Comparison of ENCODE assay signal across 8 cellular contexts in genomic region chr14:49892636-49893308, GRCh38. TPM values are rescaled to one million over a fixed set of nuclear protein-coding genes. Genes with fewer than 3 reads are reported as not detected.
A peak's percentile ranks its signal among the peaks of the same experiment; 100 is the strongest.
DNase-seq lines count a peak whose midpoint lies in the region; TF ChIP-seq lines count a peak whose summit lies in the region.

Gene ARF6, plus strand, starts transcription at chr14:49893082. Its CDS starts 655 bp downstream, at chr14:49893737.

- H3K9me3 ChIP-seq in ES-I3 (ENCODE audit: control insufficient read depth, insufficient read depth, low read length) = no peaks in the 10 kb centered on the region
- no peaks in the 10 kb centered on the region for H3K9me3 ChIP-seq in neural cell (ENCODE audit: low read length)
- H3K9me3 ChIP-seq in stomach = no peaks in the 10 kb centered on the region

- peak within 1 kb of the TSS; percentile 85 for H2AFZ ChIP-seq in neural cell (ENCODE audit: low read depth, low read length)

- no peaks in the 10 kb centered on the region for H3K9me2 ChIP-seq in neural cell (ENCODE audit: insufficient read depth, low read length)

- H3K79me2 ChIP-seq in neural cell (replicated peaks; ENCODE audit: insufficient read depth, low read length) = peaks cover 37% of the 10 kb centered on the region

- peak; percentile 41 for TF ChIP-seq CTCF in neural cell (IDR thresholded peaks at IDR 0.05; ENCODE audit: poor library complexity, severe bottlenecking)
- TF ChIP-seq CTCF in stomach (IDR thresholded peaks at IDR 0.05) = peak in 2 of 7 experiments; percentile 6 to 19

- H3K4me2 ChIP-seq in neural cell (ENCODE audit: low read length) = peak within 1 kb of the TSS; percentile 91

- H3F3A ChIP-seq in neural cell (ENCODE audit: insufficient read depth, low read length, poor library complexity, severe bottlenecking) = no peaks in the 10 kb centered on the region

- H3K4me3 ChIP-seq in H7 (ENCODE audit: insufficient read depth, low read depth, low read length) (peak within 1 kb of the TSS; percentile 98), neural cell (ENCODE audit: low read length) (peak within 1 kb of the TSS; percentile 97), stomach (peak within 1 kb of the TSS; percentile 63 to 99 (median 95))

- H3K4me1 ChIP-seq in ES-I3 (ENCODE audit: insufficient read depth, low read length) (0 out of 2 replicates have a peak, but pooled peaks cover 9% of the 10 kb centered on the region), stomach (peaks cover 30 to 46% (median 36%) of the 10 kb centered on the region in 4 donors)

- H3K27me3 ChIP-seq in H7 (ENCODE audit: control insufficient read depth, insufficient read depth, low read length) (no peaks in the 10 kb centered on the region), neural cell (ENCODE audit: insufficient read depth, low read depth, low read length) (no peaks in the 10 kb centered on the region), stomach (no peaks in the 10 kb centered on the region)

- peak; percentile 60 for TF ChIP-seq EP300 in neural cell (conservative IDR thresholded peaks at IDR 0.05; ENCODE audit: poor library complexity, severe bottlenecking)
- no peak for TF ChIP-seq EP300 in stomach (IDR thresholded peaks at IDR 0.05)

- DNase-seq in H7 (peak; percentile 97), M059J (ENCODE audit: low read depth) (peak; percentile 96), SHP77 (lab: John Stamatoyannopoulos, UW) (peak; percentile 93 to 99), fibroblast of the conjunctiva (ENCODE audit: low read depth) (peak; percentile 94), stomach (peak; percentile 99)
- DNase-seq in activated effector memory CD4-positive, alpha-beta T cell treated with anti-CD3 and anti-CD28 coated beads, Interleukin-2, amount 50 U/mL, for 16 hours = peak; percentile 99

- TF ChIP-seq RAD21 in neural cell (conservative IDR thresholded peaks at IDR 0.05) = no peak

- H3K27ac ChIP-seq in neural cell (ENCODE audit: low read length) (peak within 1 kb of the TSS; percentile 96), stomach (peak within 1 kb of the TSS; percentile 99 to 100 (median 100))

- 0% methylated on average over 46 to 66 of the region's 66 CpGs for WGBS in stomach, 5 donors

- H3K9ac ChIP-seq in ES-I3 (ENCODE audit: low read depth, low read length) = peak within 1 kb of the TSS; percentile 96
- peak within 1 kb of the TSS; percentile 97 for H3K9ac ChIP-seq in neural cell (ENCODE audit: low read length)

- no peaks in the 10 kb centered on the region for H4K20me1 ChIP-seq in neural cell (ENCODE audit: insufficient read depth)

- TF ChIP-seq POLR2A in stomach (IDR thresholded peaks at IDR 0.05) = peak in 2 of 4 donors; percentile 82 to 93

- H3K36me3 ChIP-seq in ES-I3 (ENCODE audit: insufficient read depth, low read length) = no peaks in the 10 kb centered on the region
- peaks cover 6% of the 10 kb centered on the region for H3K36me3 ChIP-seq in H7 (replicated peaks; ENCODE audit: control insufficient read depth, insufficient read depth, low read length)
- H3K36me3 ChIP-seq in neural cell (ENCODE audit: insufficient read depth, low read length) = no peaks in the 10 kb centered on the region
- H3K36me3 ChIP-seq in stomach = peaks cover 0 to 5% (median 2%) of the 10 kb centered on the region in 4 donors

- intact Hi-C loops in stomach (cut with DNase I; ENCODE audit: low total_unique reads) = no loop called here

TF ChIP-seq in neural cell, 6 proteins besides CTCF, POLR2A, EP300 and RAD21:
- TF ChIP-seq, protein P1, sequence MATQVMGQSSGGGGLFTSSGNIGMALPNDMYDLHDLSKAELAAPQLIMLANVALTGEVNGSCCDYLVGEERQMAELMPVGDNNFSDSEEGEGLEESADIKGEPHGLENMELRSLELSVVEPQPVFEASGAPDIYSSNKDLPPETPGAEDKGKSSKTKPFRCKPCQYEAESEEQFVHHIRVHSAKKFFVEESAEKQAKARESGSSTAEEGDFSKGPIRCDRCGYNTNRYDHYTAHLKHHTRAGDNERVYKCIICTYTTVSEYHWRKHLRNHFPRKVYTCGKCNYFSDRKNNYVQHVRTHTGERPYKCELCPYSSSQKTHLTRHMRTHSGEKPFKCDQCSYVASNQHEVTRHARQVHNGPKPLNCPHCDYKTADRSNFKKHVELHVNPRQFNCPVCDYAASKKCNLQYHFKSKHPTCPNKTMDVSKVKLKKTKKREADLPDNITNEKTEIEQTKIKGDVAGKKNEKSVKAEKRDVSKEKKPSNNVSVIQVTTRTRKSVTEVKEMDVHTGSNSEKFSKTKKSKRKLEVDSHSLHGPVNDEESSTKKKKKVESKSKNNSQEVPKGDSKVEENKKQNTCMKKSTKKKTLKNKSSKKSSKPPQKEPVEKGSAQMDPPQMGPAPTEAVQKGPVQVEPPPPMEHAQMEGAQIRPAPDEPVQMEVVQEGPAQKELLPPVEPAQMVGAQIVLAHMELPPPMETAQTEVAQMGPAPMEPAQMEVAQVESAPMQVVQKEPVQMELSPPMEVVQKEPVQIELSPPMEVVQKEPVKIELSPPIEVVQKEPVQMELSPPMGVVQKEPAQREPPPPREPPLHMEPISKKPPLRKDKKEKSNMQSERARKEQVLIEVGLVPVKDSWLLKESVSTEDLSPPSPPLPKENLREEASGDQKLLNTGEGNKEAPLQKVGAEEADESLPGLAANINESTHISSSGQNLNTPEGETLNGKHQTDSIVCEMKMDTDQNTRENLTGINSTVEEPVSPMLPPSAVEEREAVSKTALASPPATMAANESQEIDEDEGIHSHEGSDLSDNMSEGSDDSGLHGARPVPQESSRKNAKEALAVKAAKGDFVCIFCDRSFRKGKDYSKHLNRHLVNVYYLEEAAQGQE (IDR thresholded peaks at IDR 0.05; ENCODE audit: borderline replicate concordance) = no peak
- TF ChIP-seq TAF1 (IDR thresholded peaks at IDR 0.05; ENCODE audit: low read depth) (peak; percentile 84), POLR2AphosphoS5 (IDR thresholded peaks at IDR 0.05) (peak; percentile 91), EZH2 (IDR thresholded peaks at IDR 0.05; ENCODE audit: borderline replicate concordance, insufficient read depth, low read length, poor library complexity, severe bottlenecking) (no peak), MXI1 (conservative IDR thresholded peaks at IDR 0.05; ENCODE audit: poor library complexity, severe bottlenecking) (peak; percentile 87), SMC3 (conservative IDR thresholded peaks at IDR 0.05; ENCODE audit: poor library complexity) (peak; percentile 36)

RNA-seq across cellular contexts. Expression of gene ARF6, which starts in this region (rescaled TPM):
- total RNA-seq in H7 (2014; rRNA removed; shearing (Covaris generic)) = 38.6 and 40.4 TPM in 2 replicates
- 58.1 and 66.9 TPM in 2 replicates for total RNA-seq in M059J (2014; rRNA removed; shearing (Covaris generic))
- polyA plus RNA-seq in neural cell = 23.0 and 24.1 TPM in 2 replicates
- polyA minus RNA-seq in neural cell = 48.7 and 49.7 TPM in 2 replicates
- total RNA-seq in stomach = 100 to 1,000 TPM in 1 of 5 donors, 10 to 100 TPM in 4; 19.8 to 104 (median 54.9) TPM
- polyA plus RNA-seq in stomach = 10 to 100 TPM; 31.7 to 61.3 (median 35.0) TPM

Comparison
In these comparisons a context has a peak if more than half of its experiments do, and no peak if none do; other contexts are left out.
1. Peak in every context shown above with its lines: DNase-seq, H3K4me3 ChIP-seq and H3K27ac ChIP-seq.